ENCODE assay signal across 2 cellular contexts in the genomic region with DNA sequence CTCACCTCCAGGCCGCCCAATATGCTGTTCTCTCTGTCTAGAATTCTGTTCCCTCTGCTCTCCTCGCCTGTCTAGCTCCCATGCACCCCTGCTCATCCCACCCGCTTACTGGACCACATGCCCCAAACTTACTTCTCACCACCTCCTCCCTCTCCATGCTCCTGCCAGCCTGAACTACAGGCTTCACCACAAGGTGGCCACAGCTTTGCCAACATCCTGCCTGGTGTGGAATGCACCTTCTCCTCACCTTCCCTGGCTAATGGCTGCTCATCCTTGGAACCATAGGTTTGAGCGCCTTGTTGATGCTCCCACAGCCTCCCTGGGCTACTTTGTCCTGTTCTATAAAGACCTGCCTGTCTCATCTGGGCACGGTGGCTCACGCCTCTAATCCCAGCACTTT.
TF ChIP-seq lines count a peak whose summit lies in the region.

No MANE protein-coding gene starts in this region.

TF ChIP-seq in H1, 55 proteins besides CTCF, POLR2A, EP300 and RAD21:
- TF ChIP-seq YY1 (IDR thresholded peaks at IDR 0.05; ENCODE audit: low read depth, low read length) (peak; percentile 74; the same call in 1 of the 2 replicates), ZNF274 (IDR thresholded peaks at IDR 0.05; ENCODE audit: borderline replicate concordance, extremely low read depth, low read length) (no peak), TEAD4 (IDR thresholded peaks at IDR 0.05; ENCODE audit: low read depth, low read length) (0 out of 2 replicates have a peak, but pooled peaks have one; percentile 31), BRCA1 (IDR thresholded peaks at IDR 0.05; ENCODE audit: low read depth, low read length) (no peak), CHD2 (IDR thresholded peaks at IDR 0.05; ENCODE audit: low read length) (no peak), JUN (IDR thresholded peaks at IDR 0.05; ENCODE audit: low read depth, low read length) (no peak), TAF7 (optimal IDR thresholded peaks at IDR 0.05; ENCODE audit: borderline replicate concordance, low read depth, low read length) (no peak)
- TF ChIP-seq, protein P1, sequence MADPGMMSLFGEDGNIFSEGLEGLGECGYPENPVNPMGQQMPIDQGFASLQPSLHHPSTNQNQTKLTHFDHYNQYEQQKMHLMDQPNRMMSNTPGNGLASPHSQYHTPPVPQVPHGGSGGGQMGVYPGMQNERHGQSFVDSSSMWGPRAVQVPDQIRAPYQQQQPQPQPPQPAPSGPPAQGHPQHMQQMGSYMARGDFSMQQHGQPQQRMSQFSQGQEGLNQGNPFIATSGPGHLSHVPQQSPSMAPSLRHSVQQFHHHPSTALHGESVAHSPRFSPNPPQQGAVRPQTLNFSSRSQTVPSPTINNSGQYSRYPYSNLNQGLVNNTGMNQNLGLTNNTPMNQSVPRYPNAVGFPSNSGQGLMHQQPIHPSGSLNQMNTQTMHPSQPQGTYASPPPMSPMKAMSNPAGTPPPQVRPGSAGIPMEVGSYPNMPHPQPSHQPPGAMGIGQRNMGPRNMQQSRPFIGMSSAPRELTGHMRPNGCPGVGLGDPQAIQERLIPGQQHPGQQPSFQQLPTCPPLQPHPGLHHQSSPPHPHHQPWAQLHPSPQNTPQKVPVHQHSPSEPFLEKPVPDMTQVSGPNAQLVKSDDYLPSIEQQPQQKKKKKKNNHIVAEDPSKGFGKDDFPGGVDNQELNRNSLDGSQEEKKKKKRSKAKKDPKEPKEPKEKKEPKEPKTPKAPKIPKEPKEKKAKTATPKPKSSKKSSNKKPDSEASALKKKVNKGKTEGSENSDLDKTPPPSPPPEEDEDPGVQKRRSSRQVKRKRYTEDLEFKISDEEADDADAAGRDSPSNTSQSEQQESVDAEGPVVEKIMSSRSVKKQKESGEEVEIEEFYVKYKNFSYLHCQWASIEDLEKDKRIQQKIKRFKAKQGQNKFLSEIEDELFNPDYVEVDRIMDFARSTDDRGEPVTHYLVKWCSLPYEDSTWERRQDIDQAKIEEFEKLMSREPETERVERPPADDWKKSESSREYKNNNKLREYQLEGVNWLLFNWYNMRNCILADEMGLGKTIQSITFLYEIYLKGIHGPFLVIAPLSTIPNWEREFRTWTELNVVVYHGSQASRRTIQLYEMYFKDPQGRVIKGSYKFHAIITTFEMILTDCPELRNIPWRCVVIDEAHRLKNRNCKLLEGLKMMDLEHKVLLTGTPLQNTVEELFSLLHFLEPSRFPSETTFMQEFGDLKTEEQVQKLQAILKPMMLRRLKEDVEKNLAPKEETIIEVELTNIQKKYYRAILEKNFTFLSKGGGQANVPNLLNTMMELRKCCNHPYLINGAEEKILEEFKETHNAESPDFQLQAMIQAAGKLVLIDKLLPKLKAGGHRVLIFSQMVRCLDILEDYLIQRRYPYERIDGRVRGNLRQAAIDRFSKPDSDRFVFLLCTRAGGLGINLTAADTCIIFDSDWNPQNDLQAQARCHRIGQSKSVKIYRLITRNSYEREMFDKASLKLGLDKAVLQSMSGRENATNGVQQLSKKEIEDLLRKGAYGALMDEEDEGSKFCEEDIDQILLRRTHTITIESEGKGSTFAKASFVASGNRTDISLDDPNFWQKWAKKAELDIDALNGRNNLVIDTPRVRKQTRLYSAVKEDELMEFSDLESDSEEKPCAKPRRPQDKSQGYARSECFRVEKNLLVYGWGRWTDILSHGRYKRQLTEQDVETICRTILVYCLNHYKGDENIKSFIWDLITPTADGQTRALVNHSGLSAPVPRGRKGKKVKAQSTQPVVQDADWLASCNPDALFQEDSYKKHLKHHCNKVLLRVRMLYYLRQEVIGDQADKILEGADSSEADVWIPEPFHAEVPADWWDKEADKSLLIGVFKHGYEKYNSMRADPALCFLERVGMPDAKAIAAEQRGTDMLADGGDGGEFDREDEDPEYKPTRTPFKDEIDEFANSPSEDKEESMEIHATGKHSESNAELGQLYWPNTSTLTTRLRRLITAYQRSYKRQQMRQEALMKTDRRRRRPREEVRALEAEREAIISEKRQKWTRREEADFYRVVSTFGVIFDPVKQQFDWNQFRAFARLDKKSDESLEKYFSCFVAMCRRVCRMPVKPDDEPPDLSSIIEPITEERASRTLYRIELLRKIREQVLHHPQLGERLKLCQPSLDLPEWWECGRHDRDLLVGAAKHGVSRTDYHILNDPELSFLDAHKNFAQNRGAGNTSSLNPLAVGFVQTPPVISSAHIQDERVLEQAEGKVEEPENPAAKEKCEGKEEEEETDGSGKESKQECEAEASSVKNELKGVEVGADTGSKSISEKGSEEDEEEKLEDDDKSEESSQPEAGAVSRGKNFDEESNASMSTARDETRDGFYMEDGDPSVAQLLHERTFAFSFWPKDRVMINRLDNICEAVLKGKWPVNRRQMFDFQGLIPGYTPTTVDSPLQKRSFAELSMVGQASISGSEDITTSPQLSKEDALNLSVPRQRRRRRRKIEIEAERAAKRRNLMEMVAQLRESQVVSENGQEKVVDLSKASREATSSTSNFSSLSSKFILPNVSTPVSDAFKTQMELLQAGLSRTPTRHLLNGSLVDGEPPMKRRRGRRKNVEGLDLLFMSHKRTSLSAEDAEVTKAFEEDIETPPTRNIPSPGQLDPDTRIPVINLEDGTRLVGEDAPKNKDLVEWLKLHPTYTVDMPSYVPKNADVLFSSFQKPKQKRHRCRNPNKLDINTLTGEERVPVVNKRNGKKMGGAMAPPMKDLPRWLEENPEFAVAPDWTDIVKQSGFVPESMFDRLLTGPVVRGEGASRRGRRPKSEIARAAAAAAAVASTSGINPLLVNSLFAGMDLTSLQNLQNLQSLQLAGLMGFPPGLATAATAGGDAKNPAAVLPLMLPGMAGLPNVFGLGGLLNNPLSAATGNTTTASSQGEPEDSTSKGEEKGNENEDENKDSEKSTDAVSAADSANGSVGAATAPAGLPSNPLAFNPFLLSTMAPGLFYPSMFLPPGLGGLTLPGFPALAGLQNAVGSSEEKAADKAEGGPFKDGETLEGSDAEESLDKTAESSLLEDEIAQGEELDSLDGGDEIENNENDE (IDR thresholded peaks at IDR 0.05; ENCODE audit: insufficient replicate concordance, low read length): no peak

TF ChIP-seq in GM12891, 5 proteins besides CTCF, POLR2A, EP300 and RAD21:
- TF ChIP-seq SPI1 (IDR thresholded peaks at IDR 0.05; ENCODE audit: low read depth, low read length) (no peak), POU2F2 (IDR thresholded peaks at IDR 0.05; ENCODE audit: low read depth, low read length) (no peak), TAF1 (IDR thresholded peaks at IDR 0.05; ENCODE audit: low read depth, low read length) (no peak), POLR2AphosphoS5 (IDR thresholded peaks at IDR 0.05; ENCODE audit: low read depth, low read length) (no peak), PAX5 (IDR thresholded peaks at IDR 0.05; ENCODE audit: insufficient read depth, low read length, severe bottlenecking) (no peak)
